In genomic region chr16:58499615-58500328, GRCh38 we compare ENCODE assay signal across 8 cellular contexts. TPM values are rescaled to one million over a fixed set of nuclear protein-coding genes. Genes with fewer than 3 reads are reported as not detected.
DNase-seq lines count a peak whose midpoint lies in the region; ATAC-seq lines count a peak whose summit lies in the region.

A gene with protein sequence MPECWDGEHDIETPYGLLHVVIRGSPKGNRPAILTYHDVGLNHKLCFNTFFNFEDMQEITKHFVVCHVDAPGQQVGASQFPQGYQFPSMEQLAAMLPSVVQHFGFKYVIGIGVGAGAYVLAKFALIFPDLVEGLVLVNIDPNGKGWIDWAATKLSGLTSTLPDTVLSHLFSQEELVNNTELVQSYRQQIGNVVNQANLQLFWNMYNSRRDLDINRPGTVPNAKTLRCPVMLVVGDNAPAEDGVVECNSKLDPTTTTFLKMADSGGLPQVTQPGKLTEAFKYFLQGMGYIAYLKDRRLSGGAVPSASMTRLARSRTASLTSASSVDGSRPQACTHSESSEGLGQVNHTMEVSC (plus strand): TSS chr16:58500143. CDS start chr16:58500249, 106 bp downstream.

- peak; percentile 72 for ATAC-seq in activated CD4-positive, alpha-beta T cell treated with anti-CD3 and anti-CD28 coated beads for 36 hours
- ATAC-seq in HG03045 (IDR thresholded peaks at IDR 0.05; ENCODE audit: unreplicated experiment), result peak; percentile 43
- no peak for ATAC-seq in GM21528 (IDR thresholded peaks at IDR 0.05; ENCODE audit: low FRiP score, unreplicated experiment)

- H3K4me3 Mint-ChIP-seq in activated CD4-positive, alpha-beta T cell treated with anti-CD3 and anti-CD28 coated beads for 36 hours, result peak within 1 kb of the TSS; percentile 68

- intact Hi-C loops in activated CD4-positive, alpha-beta T cell treated with anti-CD3 and anti-CD28 coated beads for 36 hours (cut with DNase I, micrococcal nuclease), result loop anchor here in 1 of 2 experiments (2.0 kb wide), 1 partner anchor 15 kb away; the partner anchor contains the start of gene SETD6
- intact Hi-C loops in head of caudate nucleus (cut with DNase I), result loop anchor here (5.0 kb wide), 1 partner anchor 107 kb away; the partner anchor contains the start of gene GINS3

- peaks cover 28% of the 10 kb centered on the region for H3K4me1 Mint-ChIP-seq in activated CD4-positive, alpha-beta T cell treated with anti-CD3 and anti-CD28 coated beads for 36 hours

- no peaks in the 10 kb centered on the region for H3K27me3 Mint-ChIP-seq in activated CD4-positive, alpha-beta T cell treated with anti-CD3 and anti-CD28 coated beads for 36 hours

- peak; percentile 75 for DNase-seq in activated CD4-positive, alpha-beta T cell treated with anti-CD3 and anti-CD28 coated beads for 36 hours
- no peak for DNase-seq in activated CD4-positive, alpha-beta T cell treated with anti-CD3 and anti-CD28 coated beads, Interleukin-2, amount 50 U/mL, for 1 hour
- DNase-seq in NCI-H526 (lab: John Stamatoyannopoulos, UW) (peak; percentile 77 to 89), amniotic epithelial cell (ENCODE audit: low read depth) (peak; percentile 70), head of caudate nucleus (peak; percentile 82 to 99 (median 94)), occipital lobe (lab: John Stamatoyannopoulos, UW) (peak; percentile 97)

- POLR2A ChIA-PET in activated CD4-positive, alpha-beta T cell treated with anti-CD3 and anti-CD28 coated beads for 36 hours (lab: Charles Lee), result interaction anchor here (0.6 kb wide), 1 partner anchor 45 kb away, joined by 3 read pairs; no protein-coding TSS in a partner anchor

- no peaks in the 10 kb centered on the region for H3K36me3 Mint-ChIP-seq in activated CD4-positive, alpha-beta T cell treated with anti-CD3 and anti-CD28 coated beads for 36 hours (ENCODE audit: low read depth)

- CTCF ChIA-PET in activated CD4-positive, alpha-beta T cell treated with anti-CD3 and anti-CD28 coated beads for 36 hours (lab: Charles Lee), result interaction anchor here (0.6 to 1.9 kb wide), 7 partner anchors 12 to 256 kb away, joined by 3 to 10 read pairs (median 4); no protein-coding TSS in a partner anchor

- H3K9me3 Mint-ChIP-seq in activated CD4-positive, alpha-beta T cell treated with anti-CD3 and anti-CD28 coated beads for 36 hours (ENCODE audit: low read depth), result no peaks in the 10 kb centered on the region

- H3K27ac Mint-ChIP-seq in activated CD4-positive, alpha-beta T cell treated with anti-CD3 and anti-CD28 coated beads for 36 hours, result no peak within 1 kb of the TSS

RNA-seq across cellular contexts. Expression of the gene that starts here (rescaled TPM):
- total RNA-seq in activated CD4-positive, alpha-beta T cell treated with anti-CD3 and anti-CD28 coated beads for 36 hours, result 1 to 10 TPM; 6.9 to 7.2 TPM
- 217 TPM for total RNA-seq in occipital lobe

Comparison
In these comparisons a context has a peak if more than half of its experiments do, and no peak if none do; other contexts are left out.
1. RNA of the gene that starts here (total RNA-seq): 217 TPM in occipital lobe (single experiment); 6.9 to 7.2 TPM in activated CD4-positive, alpha-beta T cell treated with anti-CD3 and anti-CD28 coated beads for 36 hours; every median in the first group is over 10 times any median in the second.